8 cellular contexts compared by ENCODE assay signal in the genomic region with DNA sequence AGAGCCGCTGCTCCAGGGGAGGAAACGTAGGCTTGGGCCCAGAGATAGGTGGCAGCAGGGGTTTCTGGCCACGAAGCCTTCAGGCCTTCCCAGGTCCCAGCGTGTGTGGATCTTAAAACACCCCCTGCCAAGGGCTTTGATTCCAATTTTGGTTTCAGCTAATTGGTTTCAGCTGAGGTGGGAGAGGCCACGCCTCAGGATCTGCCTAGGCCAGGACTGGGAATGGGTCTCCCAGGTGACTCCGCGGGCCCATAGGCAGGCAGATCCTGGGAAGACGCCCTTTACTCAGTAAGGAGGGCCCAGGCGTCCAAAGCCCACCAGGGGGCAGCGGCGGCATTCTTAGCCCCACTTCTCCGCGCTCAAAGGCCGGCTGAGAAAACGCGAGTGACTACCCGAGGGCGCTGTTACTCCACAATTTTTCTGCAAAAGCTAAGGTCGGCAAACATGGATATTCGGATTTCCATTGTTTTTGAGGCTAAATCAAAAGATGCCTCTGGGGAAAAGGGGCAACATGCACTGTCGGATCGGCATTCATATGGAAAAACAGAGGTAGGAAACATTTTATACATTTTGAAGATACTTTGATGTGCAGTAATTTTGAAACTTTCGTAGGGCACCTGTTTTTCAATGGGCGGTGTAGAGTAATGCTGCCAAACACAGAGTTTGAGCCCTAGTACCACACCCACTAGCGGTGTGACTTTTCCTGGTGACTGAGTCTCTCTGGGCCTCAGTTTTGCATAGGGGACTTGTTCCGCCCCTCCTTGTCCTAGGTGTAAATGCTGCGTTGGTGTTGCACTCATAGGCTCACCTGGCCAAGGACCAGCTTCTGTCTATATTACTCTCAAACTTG. TPM values are rescaled to one million over a fixed set of nuclear protein-coding genes. Genes with fewer than 3 reads are reported as not detected.
DNase-seq lines count a peak whose midpoint lies in the region; TF ChIP-seq lines count a peak whose summit lies in the region.

No MANE protein-coding gene starts in this region.

- DNase-seq in ELF-1 (ENCODE audit: low read depth, low spot score) (peak; percentile 96), GM23248 (peak; percentile 95), KBM-7 (peak; percentile 89), RPMI8226 (peak; percentile 73), foreskin fibroblast (peak; percentile 77 to 95), non-pigmented ciliary epithelial cell (ENCODE audit: low read depth) (peak; percentile 57), superior temporal gyrus (ENCODE audit: extremely low spot score) (peak; percentile 89)
- DNase-seq in activated effector memory CD4-positive, alpha-beta T cell treated with Interleukin-2 at 50 U/mL for 16 hours = peak; percentile 29

- no peaks in the 10 kb centered on the region for H3K36me3 ChIP-seq in GM23248 (ENCODE audit: low read depth)

- in situ Hi-C loops in GM23248 (cut with MboI) (loop anchor here (10.0 kb wide), 2 partner anchors 267 to 397 kb away; a partner anchor contains a TSS), KBM-7 (cut with MboI; ENCODE audit: low pct_unique_long_range_greater_than_20kb, low sequenced_read_pairs) (no loop called here)

- peak overlapping the region; percentile 58; the same call in 1 of the 2 replicates for H2AFZ ChIP-seq in GM23248

- H3K4me3 ChIP-seq in GM23248 (no peak overlapping the region), foreskin fibroblast (ENCODE audit: low read depth in 1 of 2, low read length in 2 of 2) (no peak overlapping the region)

- H3K4me1 ChIP-seq in GM23248 (ENCODE audit: insufficient read depth) = peaks cover 39% of the 10 kb centered on the region

- WGBS in GM23248 (ENCODE audit: low coverage in 1 of 2, low lambda C conversion rate in 2 of 2, missing lambda C conversion rate in 2 of 2), 2 experiments = 21 to 24% methylated on average over 27 of the region's 27 CpGs

- H3K9ac ChIP-seq in GM23248 = peak overlapping the region; percentile 39

- no peaks in the 10 kb centered on the region for H4K20me1 ChIP-seq in GM23248 (ENCODE audit: insufficient read depth)

- H3K9me2 ChIP-seq in GM23248 (ENCODE audit: insufficient read depth) = no peaks in the 10 kb centered on the region

- H3K27me3 ChIP-seq in GM23248 (replicated peaks; ENCODE audit: insufficient read depth) = no peaks in the 10 kb centered on the region

- peak overlapping the region; percentile 12; the same call in 1 of the 2 replicates for H3K27ac ChIP-seq in GM23248

- H3K9me3 ChIP-seq in GM23248 (ENCODE audit: low read depth) = no peaks in the 10 kb centered on the region

- H3F3A ChIP-seq in GM23248 (ENCODE audit: insufficient read depth) = peaks cover 42% of the 10 kb centered on the region

- peak overlapping the region; percentile 51 for H3K4me2 ChIP-seq in GM23248 (ENCODE audit: unreplicated experiment)

- peaks cover 37% of the 10 kb centered on the region; the same call in 1 of the 2 replicates for H3K79me2 ChIP-seq in GM23248 (ENCODE audit: insufficient read depth)

- peak; percentile 99 for TF ChIP-seq CTCF in foreskin fibroblast (IDR thresholded peaks at IDR 0.05; ENCODE audit: low read depth, low read length)

RNA-seq across cellular contexts. Expression of a gene that starts 31.8 kb away (rescaled TPM):
- 45.5 and 51.4 TPM in 2 replicates for total RNA-seq in GM23248 (2014; rRNA removed; shearing (Covaris generic))
- 70.7 and 74.2 TPM in 2 replicates for polyA plus RNA-seq in GM23248 (2016; fragmentation: Nextera tagmentation; extraction: Ambion mirVana)

RNA-seq across cellular contexts. Expression of a gene that starts 48.8 kb away (rescaled TPM):
- total RNA-seq in GM23248 (2014; rRNA removed; shearing (Covaris generic)) = 26.7 and 30.9 TPM in 2 replicates
- 72.4 and 76.4 TPM in 2 replicates for polyA plus RNA-seq in GM23248 (2016; fragmentation: Nextera tagmentation; extraction: Ambion mirVana)

Comparison
In these comparisons a context has a peak if more than half of its experiments do, and no peak if none do; other contexts are left out.
1. DNase-seq: peak in every context shown above with its lines; median percentile 96 in ELF-1; 95 in GM23248; 89 in KBM-7; 89 in superior temporal gyrus; 86 in foreskin fibroblast; 73 in RPMI8226; 57 in non-pigmented ciliary epithelial cell; 29 in activated effector memory CD4-positive, alpha-beta T cell treated with Interleukin-2 at 50 U/mL for 16 hours.